ENCODE assay signal across 2 cellular contexts in the genomic region with DNA sequence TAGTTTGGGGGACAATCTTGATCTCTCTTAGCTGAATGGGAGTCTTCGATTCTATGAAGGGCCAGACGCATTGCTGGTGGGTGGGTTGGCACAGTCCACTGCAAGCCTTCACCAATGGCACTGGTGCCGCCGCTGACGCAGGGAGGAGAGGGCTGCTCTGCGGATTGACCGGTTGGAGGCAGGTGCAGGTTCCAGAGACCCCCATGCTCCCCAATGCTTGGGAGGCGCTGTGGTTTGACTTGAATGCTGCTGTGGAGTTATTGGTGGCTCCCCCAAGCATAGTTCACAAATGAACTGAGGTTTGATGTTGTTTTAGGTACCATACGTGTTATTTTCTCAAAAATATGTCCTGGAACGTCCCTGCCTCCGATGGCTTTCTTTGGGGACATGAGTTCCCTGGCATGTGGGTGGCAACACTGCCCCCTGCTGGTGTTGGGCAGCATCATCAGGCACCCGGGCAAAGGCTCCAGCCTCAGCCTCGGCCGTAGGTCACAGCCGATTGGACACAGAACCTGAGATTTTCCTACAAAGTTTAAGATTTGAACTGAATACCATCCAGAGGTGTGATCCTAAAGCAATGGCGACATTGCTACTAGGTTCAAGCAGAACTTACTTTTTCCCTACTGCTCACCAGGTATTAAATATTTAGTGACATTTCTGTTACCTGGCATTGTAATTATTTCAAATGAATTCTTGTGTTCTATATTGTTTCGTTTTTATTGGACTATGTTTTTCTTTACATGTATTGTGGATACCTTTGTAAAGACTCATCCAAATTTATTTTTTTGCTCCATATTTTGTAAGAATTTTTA.
TF ChIP-seq lines count a peak whose summit lies in the region.

No MANE protein-coding gene starts in this region.

TF ChIP-seq in IMR-90, 13 proteins besides CTCF, POLR2A, EP300 and RAD21 (continued from another document):
- peak; percentile 94 for TF ChIP-seq SMC3 (IDR thresholded peaks at IDR 0.05; ENCODE audit: low read depth, low read length)

TF ChIP-seq in SK-N-SH treated with all-trans-retinoic acid at 6 μM for 48 hours, 23 proteins besides CTCF, POLR2A, EP300 and RAD21 (continued from another document):
- no peak for TF ChIP-seq POU6F1 (CRISPR knock-in tag; IDR thresholded peaks at IDR 0.05; ENCODE audit: borderline replicate concordance, low read depth)
- no peak for TF ChIP-seq CREB5 (CRISPR knock-in tag; IDR thresholded peaks at IDR 0.05; ENCODE audit: low read depth)
- no peak for TF ChIP-seq PPARA (CRISPR knock-in tag; IDR thresholded peaks at IDR 0.05; ENCODE audit: borderline replicate concordance)
- TF ChIP-seq TSHZ2 (CRISPR knock-in tag; IDR thresholded peaks at IDR 0.05), result no peak
- TF ChIP-seq CSDC2 (CRISPR knock-in tag; IDR thresholded peaks at IDR 0.05), result no peak
- TF ChIP-seq ZFP30 (CRISPR knock-in tag; IDR thresholded peaks at IDR 0.05), result no peak
- no peak for TF ChIP-seq TOX (CRISPR knock-in tag; IDR thresholded peaks at IDR 0.05; ENCODE audit: borderline replicate concordance)
- TF ChIP-seq RARB (CRISPR knock-in tag; IDR thresholded peaks at IDR 0.05), result no peak
- TF ChIP-seq SNAI2 (CRISPR knock-in tag; IDR thresholded peaks at IDR 0.05), result no peak
- TF ChIP-seq ISL1 (CRISPR knock-in tag; IDR thresholded peaks at IDR 0.05), result no peak
- no peak for TF ChIP-seq ZFP3 (CRISPR knock-in tag; IDR thresholded peaks at IDR 0.05)
- no peak for TF ChIP-seq TCF4 (CRISPR knock-in tag; IDR thresholded peaks at IDR 0.05; ENCODE audit: borderline replicate concordance)
- no peak for TF ChIP-seq OSR1 (CRISPR knock-in tag; IDR thresholded peaks at IDR 0.05)
- no peak for TF ChIP-seq ZNF565 (CRISPR knock-in tag; conservative IDR thresholded peaks at IDR 0.05; ENCODE audit: low read depth)
